In the genomic region with DNA sequence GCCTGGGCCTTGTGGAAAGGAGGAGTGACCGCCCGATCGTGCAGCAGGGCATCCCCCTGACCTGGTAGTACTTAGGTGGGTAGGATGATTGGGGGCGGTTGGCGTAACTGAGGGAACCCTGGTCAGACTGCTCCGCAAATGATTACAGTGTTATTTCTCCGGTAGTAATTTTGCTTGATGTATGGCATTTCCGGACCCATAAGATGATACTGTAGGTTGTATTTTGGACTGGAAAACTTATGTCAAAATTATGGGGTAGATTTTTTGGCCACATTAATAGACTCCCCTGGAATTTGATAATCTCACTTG, we compare ENCODE assay signal across 8 cellular contexts. TPM values are rescaled to one million over a fixed set of nuclear protein-coding genes. Genes with fewer than 3 reads are reported as not detected.
DNase-seq lines count a peak whose midpoint lies in the region; ATAC-seq and TF ChIP-seq lines count a peak whose summit lies in the region.

No MANE protein-coding gene starts in this region.

- 2 to 5% methylated on average over 8 of the region's 8 CpGs for WGBS in GM23248 (ENCODE audit: low coverage in 1 of 2, low lambda C conversion rate in 2 of 2, missing lambda C conversion rate in 2 of 2), 2 experiments

- H3K4me3 Mint-ChIP-seq in stimulated activated effector memory CD8-positive, alpha-beta T cell treated with anti-CD3 and anti-CD28 coated beads, Interleukin-12 subunit alpha, Interleukin-12 subunit beta, amount 100 ng/mL, for 72 hours, result peak overlapping the region; percentile 81

- H3K4me3 ChIP-seq in GM23248, result peak overlapping the region; percentile 75

- H3K9me3 Mint-ChIP-seq in stimulated activated effector memory CD8-positive, alpha-beta T cell treated with anti-CD3 and anti-CD28 coated beads, Interleukin-12 subunit alpha, Interleukin-12 subunit beta, amount 100 ng/mL, for 72 hours, result no peaks in the 10 kb centered on the region

- peak overlapping the region; percentile 88 for H3K27ac Mint-ChIP-seq in stimulated activated effector memory CD8-positive, alpha-beta T cell treated with anti-CD3 and anti-CD28 coated beads, Interleukin-12 subunit alpha, Interleukin-12 subunit beta, amount 100 ng/mL, for 72 hours

- ATAC-seq in stimulated activated effector memory CD8-positive, alpha-beta T cell treated with anti-CD3 and anti-CD28 coated beads, Interleukin-12 subunit alpha, Interleukin-12 subunit beta, amount 100 ng/mL, for 72 hours, result no peak
- ATAC-seq in HG03045 (IDR thresholded peaks at IDR 0.05; ENCODE audit: unreplicated experiment), result no peak
- no peak for ATAC-seq in GM18873 (IDR thresholded peaks at IDR 0.05; ENCODE audit: low FRiP score, unreplicated experiment)

- H4K20me1 ChIP-seq in GM23248 (ENCODE audit: insufficient read depth), result no peaks in the 10 kb centered on the region; the same call in 1 of the 2 replicates

- peaks cover 20% of the 10 kb centered on the region; the same call in 1 of the 2 replicates for H3K4me1 ChIP-seq in GM23248 (ENCODE audit: insufficient read depth)

- H3K36me3 Mint-ChIP-seq in stimulated activated effector memory CD8-positive, alpha-beta T cell treated with anti-CD3 and anti-CD28 coated beads, Interleukin-12 subunit alpha, Interleukin-12 subunit beta, amount 100 ng/mL, for 72 hours, result no peaks in the 10 kb centered on the region

- peak overlapping the region; percentile 69 for H2AFZ ChIP-seq in GM23248

- peak overlapping the region; percentile 61 for H3K27ac ChIP-seq in GM23248
- H3K27ac ChIP-seq in VCaP, result peak overlapping the region; percentile 94

- in situ Hi-C loops in GM23248 (cut with MboI), result no loop called here

- H3K4me2 ChIP-seq in GM23248 (ENCODE audit: unreplicated experiment), result peak overlapping the region; percentile 90

- 0 out of 2 replicates have a peak, but pooled peaks cover 4% of the 10 kb centered on the region for H3F3A ChIP-seq in GM23248 (ENCODE audit: insufficient read depth)

- TF ChIP-seq CTCF in VCaP (conservative IDR thresholded peaks at IDR 0.05), result no peak

- DNase-seq in GM23248 (no peak), globus pallidus (ENCODE audit: low spot score) (peak; percentile 11), NCI-H1694 (lab: John Stamatoyannopoulos, UW) (no peak), OCI-M2 (lab: John Stamatoyannopoulos, UW; ENCODE audit: unreplicated experiment) (no peak)
- DNase-seq in stimulated activated effector memory CD8-positive, alpha-beta T cell treated with anti-CD3 and anti-CD28 coated beads, Interleukin-12 subunit alpha, Interleukin-12 subunit beta, amount 100 ng/mL, for 72 hours (ENCODE audit: low spot score in 2 of 2), result no peak

- H3K9ac ChIP-seq in GM23248, result peak overlapping the region; percentile 86

- no peaks in the 10 kb centered on the region for H3K27me3 ChIP-seq in GM23248 (replicated peaks; ENCODE audit: insufficient read depth)

- H3K79me2 ChIP-seq in GM23248 (ENCODE audit: insufficient read depth), result peaks cover 54% of the 10 kb centered on the region

- no peaks in the 10 kb centered on the region for H3K9me2 ChIP-seq in GM23248 (ENCODE audit: insufficient read depth)

- no peaks in the 10 kb centered on the region for H3K36me3 ChIP-seq in GM23248 (ENCODE audit: low read depth)

- H3K4me1 Mint-ChIP-seq in stimulated activated effector memory CD8-positive, alpha-beta T cell treated with anti-CD3 and anti-CD28 coated beads, Interleukin-12 subunit alpha, Interleukin-12 subunit beta, amount 100 ng/mL, for 72 hours, result peaks cover 8% of the 10 kb centered on the region

- no peaks in the 10 kb centered on the region for H3K9me3 ChIP-seq in GM23248 (ENCODE audit: low read depth)

RNA-seq across cellular contexts. Expression of gene MTMR3, which starts 0.8 kb away (rescaled TPM):
- total RNA-seq in GM23248 (2014; rRNA removed; shearing (Covaris generic)), result 22.2 and 50.3 TPM in 2 replicates
- 10.4 and 12.6 TPM in 2 replicates for polyA plus RNA-seq in GM23248 (2016; fragmentation: Nextera tagmentation; extraction: Ambion mirVana)

RNA-seq across cellular contexts. Expression of gene ASCC2, which starts 45.7 kb away (rescaled TPM):
- total RNA-seq in GM23248 (2014; rRNA removed; shearing (Covaris generic)), result 33.3 and 37.3 TPM in 2 replicates
- 51.4 and 55.6 TPM in 2 replicates for polyA plus RNA-seq in GM23248 (2016; fragmentation: Nextera tagmentation; extraction: Ambion mirVana)
